28 cellular contexts compared by ENCODE assay signal in genomic region chr15:29086891-29087290, GRCh38.
"Had no signal": no experiment of that assay in that cellular context is flagged by ENCODE, and none has a peak within 500 bp of the region (broad histone marks: within the 10 kb centered on the region; RNA-seq: fewer than 3 reads in every experiment).

No MANE protein-coding gene starts in this region.

- H3K27me3 Mint-ChIP-seq: stimulated activated naive CD8-positive, alpha-beta T cell treated with anti-CD3 and anti-CD28 coated beads, Interleukin-15, amount 100 ng/mL, for 72 hours; type B pancreatic cell had no signal

- H3K27me3 ChIP-seq: hepatocyte, ovary, tibial nerve, uterus had no signal

- H3K4me3 ChIP-seq: heart right ventricle, hepatocyte, lower lobe of right lung, ovary, prostate gland, tibial nerve, uterus had no signal

- ATAC-seq: heart right ventricle; left cardiac atrium; left lobe of liver; left ventricle myocardium superior; lower lobe of right lung; natural killer cell; right cardiac atrium; sciatic nerve; stimulated activated naive CD8-positive, alpha-beta T cell treated with anti-CD3 and anti-CD28 coated beads, Interleukin-15, amount 100 ng/mL, for 72 hours had no signal

- H3K4me1 Mint-ChIP-seq: stimulated activated memory B cell treated with anti-CD40 and anti-IgM and Interleukin-4, amounts not matched to agents 10 μg/mL and 1 μg/mL and 100 μg/mL, for 72 hours had no signal

- H3K27ac ChIP-seq: heart right ventricle, hepatocyte, lower lobe of right lung, ovary, prostate gland, tibial nerve, uterus had no signal

- H3K36me3 Mint-ChIP-seq: naive B cell; stimulated activated memory B cell treated with anti-CD40 and anti-IgM and Interleukin-4, amounts not matched to agents 10 μg/mL and 1 μg/mL and 100 μg/mL, for 72 hours had no signal

- H3K9me3 ChIP-seq: lower lobe of right lung, ovary, prostate gland, uterus had no signal

- H3K36me3 ChIP-seq: heart right ventricle, lower lobe of right lung, ovary, prostate gland, tibial nerve, uterus had no signal

- H3K4me1 ChIP-seq: heart right ventricle, lower lobe of right lung, tibial nerve, uterus had no signal

- DNase-seq: heart right ventricle; kidney glomerular epithelial cell; left cardiac atrium; left ventricle myocardium superior; lower lobe of right lung; mammary epithelial cell; mesenchymal stem cell; naive B cell; natural killer cell; ovary; retina; right cardiac atrium; small intestine; stimulated activated CD4-positive, alpha-beta T cell treated with anti-CD3 and anti-CD28 coated beads, Interleukin-1b, Interleukin-23, amount 100 ng/mL, for 48 hours; stimulated activated CD4-positive, alpha-beta T cell treated with anti-CD3 and anti-CD28 coated beads, Interleukin-2, amount 100 ng/mL, for 48 hours; stimulated activated CD4-positive, alpha-beta T cell treated with anti-CD3 and anti-CD28 coated beads, Interleukin-4, amount 100 ng/mL, for 4 hours; stimulated activated CD8-positive, alpha-beta memory T cell treated with anti-CD3 and anti-CD28 coated beads, Interleukin-4, amount 100 ng/mL, for 48 hours; stimulated activated naive CD4-positive, alpha-beta T cell treated with Interleukin-2 at 50 U/mL for 16 hours; stimulated activated naive CD8-positive, alpha-beta T cell treated with anti-CD3 and anti-CD28 coated beads, Interleukin-15, amount 100 ng/mL, for 72 hours; substantia nigra; uterus had no signal

- H3K27ac Mint-ChIP-seq: stimulated activated memory B cell treated with anti-CD40 and anti-IgM and Interleukin-4, amounts not matched to agents 10 μg/mL and 1 μg/mL and 100 μg/mL, for 72 hours; stimulated activated naive CD8-positive, alpha-beta T cell treated with anti-CD3 and anti-CD28 coated beads, Interleukin-15, amount 100 ng/mL, for 72 hours; type B pancreatic cell had no signal

- H3K4me3 Mint-ChIP-seq: naive B cell; natural killer cell; stimulated activated memory B cell treated with anti-CD40 and anti-IgM and Interleukin-4, amounts not matched to agents 10 μg/mL and 1 μg/mL and 100 μg/mL, for 72 hours; stimulated activated naive CD8-positive, alpha-beta T cell treated with anti-CD3 and anti-CD28 coated beads, Interleukin-15, amount 100 ng/mL, for 72 hours; type B pancreatic cell had no signal
